Comparison of ENCODE assay signal across 31 cellular contexts in the genomic region with DNA sequence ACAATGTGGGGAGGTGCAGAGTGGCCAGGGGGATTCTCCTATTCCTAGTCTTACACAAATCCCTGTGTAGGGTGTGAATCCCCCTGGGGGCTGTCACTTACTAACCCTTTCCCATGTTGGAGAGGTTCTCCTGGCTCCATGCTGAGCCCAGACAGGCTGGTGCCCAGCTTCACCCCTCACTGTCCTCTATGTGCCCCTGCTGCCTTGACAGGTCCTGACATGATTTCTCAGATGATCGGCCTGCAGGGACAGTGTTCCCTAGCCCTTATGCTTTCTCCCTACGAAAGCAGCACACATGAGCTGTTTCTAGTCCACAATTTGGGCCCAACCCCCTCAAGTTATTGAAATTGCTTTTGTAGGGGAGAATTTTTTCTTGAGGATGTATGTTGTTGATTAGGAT.
"Had no signal": no experiment of that assay in that cellular context is flagged by ENCODE, and none has a peak within 500 bp of the region (broad histone marks: within the 10 kb centered on the region; RNA-seq: fewer than 3 reads in every experiment).

No MANE protein-coding gene starts in this region.

- DNase-seq: naive B cell; naive thymus-derived CD8-positive, alpha-beta T cell; nephron progenitor cell; nucleus accumbens; psoas muscle; right cardiac atrium; right lobe of liver; spleen; stimulated activated CD4-positive, alpha-beta T cell treated with anti-CD3 and anti-CD28 coated beads, Interleukin-12 subunit alpha, Interleukin-12 subunit beta, amount 100 ng/mL, for 4 hours; stimulated activated CD4-positive, alpha-beta T cell treated with anti-CD3 and anti-CD28 coated beads, Interleukin-1b, Interleukin-23, amount 100 ng/mL, for 48 hours; stimulated activated CD4-positive, alpha-beta T cell treated with anti-CD3 and anti-CD28 coated beads, Interleukin-4, amount 100 ng/mL, for 1 hour; stimulated activated CD4-positive, alpha-beta T cell treated with anti-CD3 and anti-CD28 coated beads, Interleukin-4, amount 100 ng/mL, for 4 hours; stimulated activated CD8-positive, alpha-beta memory T cell treated with anti-CD3 and anti-CD28 coated beads, Interleukin-4, amount 100 ng/mL, for 48 hours; stimulated activated naive CD4-positive, alpha-beta T cell; stomach; thyroid gland; trophoblast cell; upper lobe of left lung had no signal

- H3K4me3 Mint-ChIP-seq: naive B cell; naive thymus-derived CD8-positive, alpha-beta T cell; natural killer cell treated with Interleukin-12 subunit alpha and Interleukin-12 subunit beta and Interleukin-15 and Interleukin-18, amount 100 ng/mL, for 72 hours; nephron progenitor cell; neural crest cell; stimulated activated memory B cell treated with anti-CD40 and anti-IgM and Interleukin-4, amounts not matched to agents 10 μg/mL and 1 μg/mL and 100 μg/mL, for 72 hours; stimulated activated naive CD8-positive, alpha-beta T cell treated with anti-CD3 and anti-CD28 coated beads, Interleukin-15, Interleukin-2, amounts not matched to agents 100 ng/mL and 50 ng/mL, for 24 hours had no signal

- H3K4me1 Mint-ChIP-seq: naive B cell; naive thymus-derived CD8-positive, alpha-beta T cell; nephron progenitor cell; neural crest cell; stimulated activated memory B cell treated with anti-CD40 and anti-IgM and Interleukin-4, amounts not matched to agents 10 μg/mL and 1 μg/mL and 100 μg/mL, for 72 hours had no signal

- H3K4me3 ChIP-seq: pancreas, psoas muscle, right lobe of liver, sigmoid colon, smooth muscle cell, spleen, stomach, thoracic aorta, thyroid gland, tibial nerve, upper lobe of left lung, vagina had no signal

- H3K9me3 ChIP-seq: neutrophil, pancreas, psoas muscle, right lobe of liver, sigmoid colon, thoracic aorta, thyroid gland, vagina had no signal

- H3K27ac Mint-ChIP-seq: naive thymus-derived CD8-positive, alpha-beta T cell; natural killer cell treated with Interleukin-12 subunit alpha and Interleukin-12 subunit beta and Interleukin-15 and Interleukin-18, amount 100 ng/mL, for 72 hours; nephron progenitor cell; progenitor cell of endocrine pancreas; stimulated activated memory B cell treated with anti-CD40 and anti-IgM and Interleukin-4, amounts not matched to agents 10 μg/mL and 1 μg/mL and 100 μg/mL, for 72 hours; stimulated activated naive CD8-positive, alpha-beta T cell treated with anti-CD3 and anti-CD28 coated beads, Interleukin-15, Interleukin-2, amounts not matched to agents 100 ng/mL and 50 ng/mL, for 24 hours had no signal

- ATAC-seq: naive thymus-derived CD8-positive, alpha-beta T cell; pancreas; psoas muscle; right cardiac atrium; right lobe of liver had no signal

- H3K27me3 ChIP-seq: neutrophil, pancreas, right lobe of liver, sigmoid colon, spleen, stomach, thyroid gland, tibial nerve, upper lobe of left lung, vagina had no signal

- H3K4me1 ChIP-seq: pancreas, psoas muscle, right lobe of liver, sigmoid colon, spleen, stomach, thyroid gland, tibial nerve, upper lobe of left lung, vagina had no signal

- H3K36me3 Mint-ChIP-seq: naive B cell; stimulated activated memory B cell treated with anti-CD40 and anti-IgM and Interleukin-4, amounts not matched to agents 10 μg/mL and 1 μg/mL and 100 μg/mL, for 72 hours had no signal

- H3K36me3 ChIP-seq: neutrophil, pancreas, right lobe of liver, sigmoid colon, spleen, stomach, thoracic aorta, thyroid gland, tibial nerve, upper lobe of left lung, vagina had no signal

- H3K27ac ChIP-seq: neutrophil, pancreas, psoas muscle, right lobe of liver, sigmoid colon, spleen, stomach, thoracic aorta, thyroid gland, tibial nerve, upper lobe of left lung, vagina had no signal

- H3K27me3 Mint-ChIP-seq: naive B cell; natural killer cell treated with Interleukin-12 subunit alpha and Interleukin-12 subunit beta and Interleukin-15 and Interleukin-18, amount 100 ng/mL, for 72 hours had no signal

- FAIRE-seq: pancreas, urothelium cell line had no signal
